ENCODE assay signal across 1 cellular context in the genomic region with DNA sequence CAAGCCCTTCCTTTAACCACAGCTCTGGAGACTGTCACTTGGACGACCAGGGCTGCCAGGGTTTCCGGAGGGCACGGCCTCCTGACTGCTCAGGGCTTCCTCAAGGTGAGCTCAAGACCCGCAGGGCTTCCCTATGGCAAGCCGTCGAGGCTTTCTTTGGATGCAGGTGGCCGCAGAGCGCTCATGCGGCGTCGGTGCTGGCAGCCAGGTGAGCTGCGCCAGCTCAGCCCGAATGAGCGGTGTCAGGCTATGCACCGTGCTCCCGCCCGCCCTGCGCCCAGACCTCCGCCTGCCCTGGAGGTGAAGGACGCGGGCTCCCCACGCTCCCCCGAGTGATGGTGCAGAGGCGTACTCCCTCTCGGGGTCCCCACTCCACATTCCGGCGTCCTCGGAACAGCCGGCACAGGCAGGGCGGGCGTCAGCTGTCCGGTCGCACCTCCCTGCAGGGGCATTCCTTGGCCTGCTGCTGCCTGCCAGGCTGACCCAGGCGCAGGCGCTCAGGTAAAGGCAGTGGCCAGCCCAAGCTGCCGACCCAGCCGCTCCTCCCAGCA.
TF ChIP-seq lines count a peak whose summit lies in the region.

No MANE protein-coding gene starts in this region.

TF ChIP-seq in SK-N-SH treated with all-trans-retinoic acid at 6 μM for 48 hours, 23 proteins besides CTCF, POLR2A, EP300 and RAD21 (continued from another document):
- TF ChIP-seq, protein P1, sequence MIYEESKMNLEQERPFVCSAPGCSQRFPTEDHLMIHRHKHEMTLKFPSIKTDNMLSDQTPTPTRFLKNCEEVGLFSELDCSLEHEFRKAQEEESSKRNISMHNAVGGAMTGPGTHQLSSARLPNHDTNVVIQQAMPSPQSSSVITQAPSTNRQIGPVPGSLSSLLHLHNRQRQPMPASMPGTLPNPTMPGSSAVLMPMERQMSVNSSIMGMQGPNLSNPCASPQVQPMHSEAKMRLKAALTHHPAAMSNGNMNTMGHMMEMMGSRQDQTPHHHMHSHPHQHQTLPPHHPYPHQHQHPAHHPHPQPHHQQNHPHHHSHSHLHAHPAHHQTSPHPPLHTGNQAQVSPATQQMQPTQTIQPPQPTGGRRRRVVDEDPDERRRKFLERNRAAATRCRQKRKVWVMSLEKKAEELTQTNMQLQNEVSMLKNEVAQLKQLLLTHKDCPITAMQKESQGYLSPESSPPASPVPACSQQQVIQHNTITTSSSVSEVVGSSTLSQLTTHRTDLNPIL (CRISPR knock-in tag; IDR thresholded peaks at IDR 0.05; ENCODE audit: low read depth), result no peak
- TF ChIP-seq PPARA (CRISPR knock-in tag; IDR thresholded peaks at IDR 0.05; ENCODE audit: borderline replicate concordance) (no peak), ZC3H10 (CRISPR knock-in tag; IDR thresholded peaks at IDR 0.05) (no peak), RARB (CRISPR knock-in tag; IDR thresholded peaks at IDR 0.05) (no peak)
